ENCODE assay signal across 8 cellular contexts in genomic region chr4:139557506-139558110, GRCh38. TPM values are rescaled to one million over a fixed set of nuclear protein-coding genes. Genes with fewer than 3 reads are reported as not detected.
DNase-seq lines count a peak whose midpoint lies in the region; ATAC-seq and TF ChIP-seq lines count a peak whose summit lies in the region.

No MANE protein-coding gene starts in this region.

- peak overlapping the region; percentile 99 for H3K4me3 Mint-ChIP-seq in T-helper 17 cell

- intact Hi-C loops in HCT116 (cut with micrococcal nuclease) = no loop called here

- peaks cover 53% of the 10 kb centered on the region for H3K4me1 Mint-ChIP-seq in T-helper 17 cell

- no peak for TF ChIP-seq EP300 in gastroesophageal sphincter (IDR thresholded peaks at IDR 0.05)

- POLR2A ChIA-PET in HCT116 (lab: Charles Lee) = interaction anchor here (1.7 kb wide), 1 partner anchor 104 kb away, joined by 4 read pairs; no protein-coding TSS in a partner anchor

- peak overlapping the region; percentile 90 for H2AFZ ChIP-seq in HCT116 (ENCODE audit: low read depth, low read length, poor library complexity, severe bottlenecking)

- no TSS peak for BruUV-seq in HCT116 (replicated peaks; lab: Mats Ljungman, UMichigan)

- H3K27me3 Mint-ChIP-seq in T-helper 17 cell = no peaks in the 10 kb centered on the region

- peak overlapping the region; percentile 72 to 75 for H3K4me3 ChIP-seq in HCT116 (replicated peaks in 1 of 2; ENCODE audit: low read depth in 1 of 2, low read length in 2 of 2)
- peak overlapping the region; percentile 62 to 95 for H3K4me3 ChIP-seq in gastroesophageal sphincter
- H3K4me3 ChIP-seq in skeletal muscle tissue (ENCODE audit: low read length in 3 of 3) = peak overlapping the region; percentile 91 to 96 (median 93)

- RAD21 ChIA-PET in HCT116 (lab: Charles Lee; ENCODE audit: low non-redundant PET in 1 of 2, low total read pairs in 2 of 2, uncharacterized antibody in 2 of 2, unreplicated experiment in 2 of 2) = no interaction called here

- H3K36me3 ChIP-seq in HCT116 (ENCODE audit: control insufficient read depth in 1 of 2, insufficient read depth in 2 of 2, low read length in 2 of 2) (no peaks in the 10 kb centered on the region), gastroesophageal sphincter (no peaks in the 10 kb centered on the region), skeletal muscle tissue (ENCODE audit: control insufficient read depth in 3 of 3, insufficient read depth in 3 of 3, low read length in 3 of 3) (no peaks in the 10 kb centered on the region)

- H3K27me3 ChIP-seq in HCT116 (ENCODE audit: insufficient read depth, low read length) (no peaks in the 10 kb centered on the region; the same call in 1 of the 2 replicates), gastroesophageal sphincter (no peaks in the 10 kb centered on the region), skeletal muscle tissue (ENCODE audit: control insufficient read depth in 3 of 3, insufficient read depth in 3 of 3, low read length in 3 of 3) (no peaks in the 10 kb centered on the region)

- no peaks in the 10 kb centered on the region for H3K9me2 ChIP-seq in HCT116 (ENCODE audit: insufficient read depth)

- peaks cover 26% of the 10 kb centered on the region for H3K79me2 ChIP-seq in HCT116 (ENCODE audit: insufficient read depth, low read length)

- ATAC-seq in HCT116 = no peak
- ATAC-seq in T-helper 17 cell = no peak
- no peak for ATAC-seq in gastroesophageal sphincter
- no peak for ATAC-seq in GM21367 (IDR thresholded peaks at IDR 0.05; ENCODE audit: unreplicated experiment)
- no peak for ATAC-seq in HG02973 (IDR thresholded peaks at IDR 0.05; ENCODE audit: unreplicated experiment)

- 37% methylated on average over 3 of the region's 3 CpGs; no CpG with 5 or more reads in 1 of the 2 donors for WGBS in gastroesophageal sphincter (ENCODE audit: low coverage in 1 of 2), 2 donors

- DNase-seq in HCT116 (ENCODE audit: low read depth, low spot score) = no peak
- no peak for DNase-seq in T-helper 17 cell
- no peak for DNase-seq in cerebellum (ENCODE audit: low spot score)
- DNase-seq in HK-2 (ENCODE audit: unreplicated experiment) = no peak

- TF ChIP-seq CTCF in HCT116 (IDR thresholded peaks at IDR 0.05 in 2 of 3, conservative IDR thresholded peaks at IDR 0.05 in 1 of 3; ENCODE audit: borderline replicate concordance in 1 of 3, insufficient read depth in 1 of 3, low read depth in 2 of 3, low read length in 2 of 3) (no peak), gastroesophageal sphincter (IDR thresholded peaks at IDR 0.05) (no peak)

- peaks cover 5% of the 10 kb centered on the region for H3K36me3 Mint-ChIP-seq in T-helper 17 cell (ENCODE audit: low read depth)

- H3K4me1 ChIP-seq in HCT116 (ENCODE audit: control insufficient read depth in 1 of 2, insufficient read depth in 2 of 2, low read length in 2 of 2) (peaks cover 12 to 34% of the 10 kb centered on the region in 2 experiments; a peak in 3 of 4 replicates), gastroesophageal sphincter (peaks cover 2 to 44% (median 14%) of the 10 kb centered on the region in 3 donors), skeletal muscle tissue (ENCODE audit: control insufficient read depth in 3 of 3, insufficient read depth in 3 of 3, low read length in 3 of 3) (peaks cover 22 to 30% (median 25%) of the 10 kb centered on the region in 3 donors)

- H4K20me1 ChIP-seq in HCT116 (ENCODE audit: insufficient read depth) = no peaks in the 10 kb centered on the region

- CTCF ChIA-PET in HCT116 (lab: Charles Lee) = interaction anchor here (2.2 kb wide), 1 partner anchor 62 kb away, joined by 6 read pairs; no protein-coding TSS in a partner anchor

- no peak overlapping the region for H3K27ac ChIP-seq in HCT116 (ENCODE audit: low read depth, low read length)
- H3K27ac ChIP-seq in gastroesophageal sphincter = peak overlapping the region in 2 of 4 donors; percentile 96 to 98
- H3K27ac ChIP-seq in skeletal muscle tissue (ENCODE audit: low read depth, low read length) = peak overlapping the region; percentile 98

- TF ChIP-seq POLR2A in HCT116 (IDR thresholded peaks at IDR 0.05; ENCODE audit: borderline replicate concordance, extremely low read depth, insufficient read depth, insufficient read length) = no peak
- TF ChIP-seq POLR2A in gastroesophageal sphincter (IDR thresholded peaks at IDR 0.05) = no peak

- peak overlapping the region; percentile 97 for H3K4me2 ChIP-seq in HCT116 (ENCODE audit: low read length)

- H3K9me3 ChIP-seq in HCT116 (ENCODE audit: control insufficient read depth in 1 of 2, insufficient read depth in 1 of 2, low read depth in 1 of 2, low read length in 2 of 2) (no peaks in the 10 kb centered on the region), T-helper 17 cell (ENCODE audit: control insufficient read depth, low read length, poor library complexity, severe bottlenecking) (no peaks in the 10 kb centered on the region), gastroesophageal sphincter (no peaks in the 10 kb centered on the region), skeletal muscle tissue (ENCODE audit: control insufficient read depth in 3 of 3, low read length in 3 of 3) (no peaks in the 10 kb centered on the region)

- peak overlapping the region; percentile 99 for H3K27ac Mint-ChIP-seq in T-helper 17 cell

- no peak for TF ChIP-seq RAD21 in HCT116 (IDR thresholded peaks at IDR 0.05; ENCODE audit: low read depth)

- H3K9ac ChIP-seq in HCT116 (ENCODE audit: low read length) (peak overlapping the region; percentile 87), skeletal muscle tissue (ENCODE audit: low read depth in 1 of 3, low read length in 3 of 3) (peak overlapping the region; percentile 88 to 98 (median 95))

TF ChIP-seq in HCT116, 20 proteins besides CTCF, POLR2A, EP300 and RAD21:
- TF ChIP-seq ZNF274 (IDR thresholded peaks at IDR 0.05; ENCODE audit: low read depth, low read length) (no peak), ZFX (IDR thresholded peaks at IDR 0.05) (no peak), TCF7L2 (IDR thresholded peaks at IDR 0.05; ENCODE audit: borderline replicate concordance, extremely low read depth, insufficient read depth, insufficient read length) (no peak), CEBPB (IDR thresholded peaks at IDR 0.05; ENCODE audit: low read depth) (no peak), EZH2 (IDR thresholded peaks at IDR 0.05) (no peak), EZH2phosphoT487 (IDR thresholded peaks at IDR 0.05; ENCODE audit: borderline replicate concordance) (no peak), POLR2AphosphoS5 (IDR thresholded peaks at IDR 0.05; ENCODE audit: low read depth, low read length) (no peak), ATF3 (IDR thresholded peaks at IDR 0.05) (no peak), SRF (IDR thresholded peaks at IDR 0.05; ENCODE audit: low read depth) (no peak), CBX3 (IDR thresholded peaks at IDR 0.05; ENCODE audit: low read depth) (no peak), SP1 (IDR thresholded peaks at IDR 0.05; ENCODE audit: low read depth) (no peak)

RNA-seq across cellular contexts. Expression of gene SETD7, which starts 1.6 kb away (rescaled TPM):
- total RNA-seq in HCT116 (2021; ENCODE audit: unreplicated experiment) (41.6 TPM), T-helper 17 cell (10 to 100 TPM; 29.7 to 37.9 TPM), gastroesophageal sphincter (10 to 100 TPM; 72.7 to 92.2 (median 88.3) TPM), skeletal muscle tissue (59.0 TPM), cerebellum (30.7 TPM)
- 18.5 and 20.8 TPM in 2 replicates for polyA plus RNA-seq in HCT116 (2012)
